Comparison of ENCODE assay signal across 2 cellular contexts in the genomic region with DNA sequence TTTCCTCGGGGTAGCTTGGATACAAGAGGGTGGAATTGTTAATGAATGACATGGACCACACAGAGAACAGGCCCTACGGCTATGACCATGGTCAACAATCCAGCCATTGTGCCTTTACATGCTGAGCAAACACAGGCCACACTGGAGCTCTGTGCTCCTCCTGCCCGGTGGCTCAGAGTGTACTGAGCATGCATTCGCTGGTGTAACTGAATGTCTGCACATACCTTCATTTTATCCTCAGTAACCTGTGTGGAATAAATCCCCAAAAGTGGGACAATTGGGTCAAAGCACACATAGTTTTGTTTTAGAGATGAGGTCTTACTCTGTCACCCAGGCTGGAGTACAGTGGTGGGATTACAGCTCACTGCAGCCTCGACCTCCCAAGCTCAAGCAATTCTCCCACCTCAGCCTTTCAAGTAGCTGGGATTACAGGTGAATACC.
TF ChIP-seq lines count a peak whose summit lies in the region.

No MANE protein-coding gene starts in this region.

TF ChIP-seq in IMR-90, 13 proteins besides CTCF, POLR2A, EP300 and RAD21:
- TF ChIP-seq RCOR1 (IDR thresholded peaks at IDR 0.05; ENCODE audit: insufficient replicate concordance, low read length) (no peak), MXI1 (IDR thresholded peaks at IDR 0.05; ENCODE audit: borderline replicate concordance, low read depth, low read length) (no peak), CHD1 (IDR thresholded peaks at IDR 0.05; ENCODE audit: low read depth, low read length) (no peak), RFX5 (IDR thresholded peaks at IDR 0.05; ENCODE audit: low read depth, low read length) (no peak), ELK1 (IDR thresholded peaks at IDR 0.05; ENCODE audit: borderline replicate concordance, low read depth, low read length) (no peak), CEBPB (IDR thresholded peaks at IDR 0.05; ENCODE audit: low read depth, low read length) (no peak), MAZ (IDR thresholded peaks at IDR 0.05; ENCODE audit: borderline replicate concordance, low read depth, low read length) (no peak), MAFK (IDR thresholded peaks at IDR 0.05; ENCODE audit: low read depth, low read length) (no peak), NFE2L2 (IDR thresholded peaks at IDR 0.05; ENCODE audit: low read depth, low read length) (no peak), SMC3 (IDR thresholded peaks at IDR 0.05; ENCODE audit: low read depth, low read length) (no peak), BHLHE40 (IDR thresholded peaks at IDR 0.05; ENCODE audit: low read depth, low read length) (no peak), FOS (IDR thresholded peaks at IDR 0.05; ENCODE audit: low read depth, low read length) (no peak)
- TF ChIP-seq, protein P1, sequence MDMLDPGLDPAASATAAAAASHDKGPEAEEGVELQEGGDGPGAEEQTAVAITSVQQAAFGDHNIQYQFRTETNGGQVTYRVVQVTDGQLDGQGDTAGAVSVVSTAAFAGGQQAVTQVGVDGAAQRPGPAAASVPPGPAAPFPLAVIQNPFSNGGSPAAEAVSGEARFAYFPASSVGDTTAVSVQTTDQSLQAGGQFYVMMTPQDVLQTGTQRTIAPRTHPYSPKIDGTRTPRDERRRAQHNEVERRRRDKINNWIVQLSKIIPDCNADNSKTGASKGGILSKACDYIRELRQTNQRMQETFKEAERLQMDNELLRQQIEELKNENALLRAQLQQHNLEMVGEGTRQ (IDR thresholded peaks at IDR 0.05; ENCODE audit: low read depth, low read length) = no peak
TF ChIP-seq in IMR-90: peak in this region for 0.

TF ChIP-seq in K562, 482 proteins besides CTCF, POLR2A, EP300 and RAD21:
- TF ChIP-seq SIN3A (IDR thresholded peaks at IDR 0.05; ENCODE audit: borderline replicate concordance in 2 of 2, control insufficient read depth in 1 of 2, low read depth in 2 of 2, low read length in 2 of 2) = no peak
- TF ChIP-seq, protein P2, sequence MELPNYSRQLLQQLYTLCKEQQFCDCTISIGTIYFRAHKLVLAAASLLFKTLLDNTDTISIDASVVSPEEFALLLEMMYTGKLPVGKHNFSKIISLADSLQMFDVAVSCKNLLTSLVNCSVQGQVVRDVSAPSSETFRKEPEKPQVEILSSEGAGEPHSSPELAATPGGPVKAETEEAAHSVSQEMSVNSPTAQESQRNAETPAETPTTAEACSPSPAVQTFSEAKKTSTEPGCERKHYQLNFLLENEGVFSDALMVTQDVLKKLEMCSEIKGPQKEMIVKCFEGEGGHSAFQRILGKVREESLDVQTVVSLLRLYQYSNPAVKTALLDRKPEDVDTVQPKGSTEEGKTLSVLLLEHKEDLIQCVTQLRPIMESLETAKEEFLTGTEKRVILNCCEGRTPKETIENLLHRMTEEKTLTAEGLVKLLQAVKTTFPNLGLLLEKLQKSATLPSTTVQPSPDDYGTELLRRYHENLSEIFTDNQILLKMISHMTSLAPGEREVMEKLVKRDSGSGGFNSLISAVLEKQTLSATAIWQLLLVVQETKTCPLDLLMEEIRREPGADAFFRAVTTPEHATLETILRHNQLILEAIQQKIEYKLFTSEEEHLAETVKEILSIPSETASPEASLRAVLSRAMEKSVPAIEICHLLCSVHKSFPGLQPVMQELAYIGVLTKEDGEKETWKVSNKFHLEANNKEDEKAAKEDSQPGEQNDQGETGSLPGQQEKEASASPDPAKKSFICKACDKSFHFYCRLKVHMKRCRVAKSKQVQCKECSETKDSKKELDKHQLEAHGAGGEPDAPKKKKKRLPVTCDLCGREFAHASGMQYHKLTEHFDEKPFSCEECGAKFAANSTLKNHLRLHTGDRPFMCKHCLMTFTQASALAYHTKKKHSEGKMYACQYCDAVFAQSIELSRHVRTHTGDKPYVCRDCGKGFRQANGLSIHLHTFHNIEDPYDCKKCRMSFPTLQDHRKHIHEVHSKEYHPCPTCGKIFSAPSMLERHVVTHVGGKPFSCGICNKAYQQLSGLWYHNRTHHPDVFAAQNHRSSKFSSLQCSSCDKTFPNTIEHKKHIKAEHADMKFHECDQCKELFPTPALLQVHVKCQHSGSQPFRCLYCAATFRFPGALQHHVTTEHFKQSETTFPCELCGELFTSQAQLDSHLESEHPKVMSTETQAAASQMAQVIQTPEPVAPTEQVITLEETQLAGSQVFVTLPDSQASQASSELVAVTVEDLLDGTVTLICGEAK (IDR thresholded peaks at IDR 0.05) = no peak
- TF ChIP-seq, protein P2 (CRISPR knock-in tag; IDR thresholded peaks at IDR 0.05) = no peak
- TF ChIP-seq PML (IDR thresholded peaks at IDR 0.05; ENCODE audit: low read length) = no peak
- TF ChIP-seq, protein P3, sequence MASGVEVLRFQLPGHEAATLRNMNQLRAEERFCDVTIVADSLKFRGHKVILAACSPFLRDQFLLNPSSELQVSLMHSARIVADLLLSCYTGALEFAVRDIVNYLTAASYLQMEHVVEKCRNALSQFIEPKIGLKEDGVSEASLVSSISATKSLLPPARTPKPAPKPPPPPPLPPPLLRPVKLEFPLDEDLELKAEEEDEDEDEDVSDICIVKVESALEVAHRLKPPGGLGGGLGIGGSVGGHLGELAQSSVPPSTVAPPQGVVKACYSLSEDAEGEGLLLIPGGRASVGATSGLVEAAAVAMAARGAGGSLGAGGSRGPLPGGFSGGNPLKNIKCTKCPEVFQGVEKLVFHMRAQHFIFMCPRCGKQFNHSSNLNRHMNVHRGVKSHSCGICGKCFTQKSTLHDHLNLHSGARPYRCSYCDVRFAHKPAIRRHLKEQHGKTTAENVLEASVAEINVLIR (CRISPR knock-in tag; IDR thresholded peaks at IDR 0.05) = no peak
- TF ChIP-seq ZNF778 (CRISPR knock-in tag; IDR thresholded peaks at IDR 0.05) = no peak
- TF ChIP-seq, protein P4, sequence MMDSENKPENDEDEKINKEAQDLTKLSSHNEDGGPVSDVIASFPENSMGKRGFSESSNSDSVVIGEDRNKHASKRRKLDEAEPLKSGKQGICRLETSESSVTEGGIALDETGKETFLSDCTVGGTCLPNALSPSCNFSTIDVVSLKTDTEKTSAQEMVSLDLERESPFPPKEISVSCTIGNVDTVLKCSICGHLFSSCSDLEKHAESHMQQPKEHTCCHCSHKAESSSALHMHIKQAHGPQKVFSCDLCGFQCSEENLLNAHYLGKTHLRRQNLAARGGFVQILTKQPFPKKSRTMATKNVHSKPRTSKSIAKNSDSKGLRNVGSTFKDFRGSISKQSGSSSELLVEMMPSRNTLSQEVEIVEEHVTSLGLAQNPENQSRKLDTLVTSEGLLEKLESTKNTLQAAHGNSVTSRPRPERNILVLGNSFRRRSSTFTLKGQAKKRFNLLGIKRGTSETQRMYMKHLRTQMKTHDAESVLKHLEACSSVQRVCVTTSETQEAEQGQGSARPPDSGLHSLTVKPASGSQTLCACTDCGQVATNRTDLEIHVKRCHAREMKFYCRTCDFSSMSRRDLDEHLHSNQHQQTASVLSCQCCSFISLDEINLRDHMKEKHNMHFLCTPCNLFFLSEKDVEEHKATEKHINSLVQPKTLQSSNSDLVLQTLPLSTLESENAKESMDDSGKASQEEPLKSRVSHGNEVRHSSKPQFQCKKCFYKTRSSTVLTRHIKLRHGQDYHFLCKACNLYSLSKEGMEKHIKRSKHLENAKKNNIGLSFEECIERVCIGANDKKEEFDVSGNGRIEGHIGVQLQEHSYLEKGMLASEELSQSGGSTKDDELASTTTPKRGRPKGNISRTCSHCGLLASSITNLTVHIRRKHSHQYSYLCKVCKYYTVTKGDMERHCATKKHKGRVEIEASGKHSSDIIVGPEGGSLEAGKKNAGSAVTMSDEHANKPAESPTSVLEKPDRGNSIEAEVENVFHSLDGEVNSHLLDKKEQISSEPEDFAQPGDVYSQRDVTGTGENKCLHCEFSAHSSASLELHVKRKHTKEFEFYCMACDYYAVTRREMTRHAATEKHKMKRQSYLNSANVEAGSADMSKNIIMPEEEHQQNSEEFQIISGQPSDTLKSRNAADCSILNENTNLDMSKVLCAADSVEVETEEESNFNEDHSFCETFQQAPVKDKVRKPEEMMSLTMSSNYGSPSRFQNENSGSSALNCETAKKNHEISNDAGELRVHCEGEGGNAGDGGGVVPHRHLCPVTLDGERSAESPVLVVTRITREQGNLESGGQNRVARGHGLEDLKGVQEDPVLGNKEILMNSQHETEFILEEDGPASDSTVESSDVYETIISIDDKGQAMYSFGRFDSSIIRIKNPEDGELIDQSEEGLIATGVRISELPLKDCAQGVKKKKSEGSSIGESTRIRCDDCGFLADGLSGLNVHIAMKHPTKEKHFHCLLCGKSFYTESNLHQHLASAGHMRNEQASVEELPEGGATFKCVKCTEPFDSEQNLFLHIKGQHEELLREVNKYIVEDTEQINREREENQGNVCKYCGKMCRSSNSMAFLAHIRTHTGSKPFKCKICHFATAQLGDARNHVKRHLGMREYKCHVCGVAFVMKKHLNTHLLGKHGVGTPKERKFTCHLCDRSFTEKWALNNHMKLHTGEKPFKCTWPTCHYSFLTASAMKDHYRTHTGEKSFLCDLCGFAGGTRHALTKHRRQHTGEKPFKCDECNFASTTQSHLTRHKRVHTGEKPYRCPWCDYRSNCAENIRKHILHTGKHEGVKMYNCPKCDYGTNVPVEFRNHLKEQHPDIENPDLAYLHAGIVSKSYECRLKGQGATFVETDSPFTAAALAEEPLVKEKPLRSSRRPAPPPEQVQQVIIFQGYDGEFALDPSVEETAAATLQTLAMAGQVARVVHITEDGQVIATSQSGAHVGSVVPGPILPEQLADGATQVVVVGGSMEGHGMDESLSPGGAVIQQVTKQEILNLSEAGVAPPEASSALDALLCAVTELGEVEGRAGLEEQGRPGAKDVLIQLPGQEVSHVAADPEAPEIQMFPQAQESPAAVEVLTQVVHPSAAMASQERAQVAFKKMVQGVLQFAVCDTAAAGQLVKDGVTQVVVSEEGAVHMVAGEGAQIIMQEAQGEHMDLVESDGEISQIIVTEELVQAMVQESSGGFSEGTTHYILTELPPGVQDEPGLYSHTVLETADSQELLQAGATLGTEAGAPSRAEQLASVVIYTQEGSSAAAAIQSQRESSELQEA (IDR thresholded peaks at IDR 0.05; ENCODE audit: low read depth) = no peak
- no peak for TF ChIP-seq SRF (CRISPR knock-in tag; IDR thresholded peaks at IDR 0.05)
- no peak for TF ChIP-seq ZNF282 (CRISPR knock-in tag; IDR thresholded peaks at IDR 0.05)
- no peak for TF ChIP-seq ZNF444 (CRISPR knock-in tag; IDR thresholded peaks at IDR 0.05)
- TF ChIP-seq NFYB (IDR thresholded peaks at IDR 0.05; ENCODE audit: extremely low read depth, insufficient read length) = no peak
- TF ChIP-seq XRCC5 (IDR thresholded peaks at IDR 0.05; ENCODE audit: low read depth, low read length) = no peak
- TF ChIP-seq, protein P1 (CRISPR knock-in tag; IDR thresholded peaks at IDR 0.05) = no peak
- TF ChIP-seq RFX1 (IDR thresholded peaks at IDR 0.05) = no peak
- no peak for TF ChIP-seq ZKSCAN1 (IDR thresholded peaks at IDR 0.05; ENCODE audit: low read depth, low read length)
TF ChIP-seq in K562: peak in this region for 0.
